8 cellular contexts compared by ENCODE assay signal in the genomic region with DNA sequence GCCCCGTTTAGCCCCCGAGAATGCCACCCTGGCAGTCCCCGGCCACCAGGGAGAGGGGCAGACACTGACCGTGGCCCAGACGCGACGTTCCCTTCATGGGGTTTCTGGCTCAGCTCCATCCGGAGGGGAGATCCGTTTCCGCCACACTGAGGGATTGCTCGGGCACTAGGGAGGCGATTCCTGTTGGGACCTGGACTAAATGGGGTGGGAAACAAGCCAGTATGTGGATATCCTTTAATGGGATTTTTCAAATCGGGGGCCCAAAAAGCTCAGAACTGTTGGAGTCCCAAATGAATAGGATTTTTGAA. TPM values are rescaled to one million over a fixed set of nuclear protein-coding genes. Genes with fewer than 3 reads are reported as not detected.
DNase-seq lines count a peak whose midpoint lies in the region; ATAC-seq, FAIRE-seq and TF ChIP-seq lines count a peak whose summit lies in the region.
"Not testable (repeated sequence)": the region's sequence is repeated elsewhere in the genome, so short reads cannot be mapped to it uniquely, and the experiment has no call there.

No MANE protein-coding gene starts in this region.

- POLR2A ChIA-PET in activated CD4-positive, alpha-beta T cell treated with anti-CD3 and anti-CD28 coated beads for 36 hours (lab: Charles Lee); K562 (lab: Yijun Ruan, JAX): not testable (repeated sequence)

- peak overlapping the region; percentile 24; the same call in 1 of the 2 replicates for H3K9ac ChIP-seq in ES-I3 (ENCODE audit: low read depth, low read length)
- H3K9ac ChIP-seq in HUES64 (ENCODE audit: low read depth, low read length); K562 (ENCODE audit: insufficient read depth in 1 of 2, low read depth in 2 of 2, low read length in 2 of 2); parathyroid adenoma: not testable (repeated sequence)

- H3K36me3 Mint-ChIP-seq in activated CD4-positive, alpha-beta T cell treated with anti-CD3 and anti-CD28 coated beads for 36 hours (ENCODE audit: low read depth), result not testable (repeated sequence)

- TF ChIP-seq POLR2A in K562 (conservative IDR thresholded peaks at IDR 0.05); right lobe of liver (IDR thresholded peaks at IDR 0.05); upper lobe of left lung (IDR thresholded peaks at IDR 0.05): not testable (repeated sequence)

- FAIRE-seq in K562 (lab: Jason Lieb, UNC), result not testable (repeated sequence)

- not testable (repeated sequence) for H3K9me3 ChIP-seq in ES-I3 (ENCODE audit: control insufficient read depth, insufficient read depth, low read length); HUES64 (ENCODE audit: insufficient read depth, low read depth, low read length); K562 (replicated peaks; ENCODE audit: control insufficient read depth, insufficient read depth, low read depth, low read length); right lobe of liver; parathyroid adenoma (ENCODE audit: control insufficient read depth, low read length); upper lobe of left lung

- H2AFZ ChIP-seq in K562 (ENCODE audit: low read depth, low read length), result not testable (repeated sequence)
- H2AFZ ChIP-seq in parathyroid adenoma, result peak overlapping the region; percentile 53

- not testable (repeated sequence) for H3K79me2 ChIP-seq in K562 (ENCODE audit: control insufficient read depth, insufficient read depth, low read length); parathyroid adenoma

- H3K36me3 ChIP-seq in ES-I3 (ENCODE audit: insufficient read depth, low read length); HUES64 (ENCODE audit: insufficient read depth, low read length); K562 (ENCODE audit: control insufficient read depth, insufficient read depth, low read length); right lobe of liver; parathyroid adenoma (ENCODE audit: control insufficient read depth, insufficient read depth, low read length); upper lobe of left lung: not testable (repeated sequence)

- not testable (repeated sequence) for ATAC-seq in activated CD4-positive, alpha-beta T cell treated with anti-CD3 and anti-CD28 coated beads for 36 hours; upper lobe of left lung (ENCODE audit: low FRiP score in 2 of 2)
- ATAC-seq in K562, result peak; percentile 73
- ATAC-seq in right lobe of liver, result peak in 2 of 4 donors; percentile 20 to 51

- not testable (repeated sequence) for H4K20me1 ChIP-seq in K562 (replicated peaks; ENCODE audit: control insufficient read depth, insufficient read depth, low read length)

- BruUV-seq in K562 (replicated peaks; lab: Mats Ljungman, UMichigan), result not testable (repeated sequence)

- peak overlapping the region; percentile 68 for H3K4me3 Mint-ChIP-seq in activated CD4-positive, alpha-beta T cell treated with anti-CD3 and anti-CD28 coated beads for 36 hours

- 7% methylated on average over 11 of the region's 13 CpGs for WGBS in HUES64
- 0% methylated on average over 2 of the region's 13 CpGs for WGBS in K562 (ENCODE audit: insufficient coverage, low coverage, missing lambda C conversion rate)
- WGBS in right lobe of liver (ENCODE audit: insufficient coverage, low coverage, low lambda C conversion rate, missing lambda C conversion rate), result no CpG with 5 or more reads among the region's 13 CpGs
- WGBS in upper lobe of left lung, 2 donors, result 9 to 38% methylated on average over 1 to 5 of the region's 13 CpGs

- not testable (repeated sequence) for TF ChIP-seq RAD21 in K562 (CRISPR knock-in tag; conservative IDR thresholded peaks at IDR 0.05 in 1 of 2, IDR thresholded peaks at IDR 0.05 in 1 of 2)

- not testable (repeated sequence) for TF ChIP-seq CTCF in K562 (IDR thresholded peaks at IDR 0.05 in 2 of 3, conservative IDR thresholded peaks at IDR 0.05 in 1 of 3; ENCODE audit: insufficient read depth in 2 of 3, low read depth in 1 of 3, low read length in 3 of 3); fibroblast of mammary gland (conservative IDR thresholded peaks at IDR 0.05; ENCODE audit: control insufficient read depth, insufficient read depth, low read depth, low read length); right lobe of liver (IDR thresholded peaks at IDR 0.05); parathyroid adenoma (IDR thresholded peaks at IDR 0.05); upper lobe of left lung (IDR thresholded peaks at IDR 0.05)

- TF ChIP-seq EP300 in K562 (IDR thresholded peaks at IDR 0.05; ENCODE audit: low read length); upper lobe of left lung (IDR thresholded peaks at IDR 0.05): not testable (repeated sequence)

- intact Hi-C loops in activated CD4-positive, alpha-beta T cell treated with anti-CD3 and anti-CD28 coated beads for 36 hours (cut with DNase I, micrococcal nuclease); K562 (cut with micrococcal nuclease); right lobe of liver (cut with DNase I): not testable (repeated sequence)

- 0 out of 2 replicates have a peak overlapping the region, but pooled peaks have one; percentile 37 for H3K4me2 ChIP-seq in K562 (ENCODE audit: insufficient read depth, low read length)
- not testable (repeated sequence) for H3K4me2 ChIP-seq in parathyroid adenoma (ENCODE audit: low read length)

- CTCF ChIA-PET in activated CD4-positive, alpha-beta T cell treated with anti-CD3 and anti-CD28 coated beads for 36 hours (lab: Charles Lee); K562 (lab: Yijun Ruan, JAX; ENCODE audit: low intra/inter-chr PET ratio): not testable (repeated sequence)

- H3K9me1 ChIP-seq in K562 (ENCODE audit: control insufficient read depth, insufficient read depth, low read length), result not testable (repeated sequence)

- H3K27ac ChIP-seq in HUES64 (ENCODE audit: low read depth, low read length); K562 (ENCODE audit: extremely low read depth, low read depth, low read length); parathyroid adenoma: not testable (repeated sequence)
- H3K27ac ChIP-seq in right lobe of liver (peak overlapping the region in 2 of 3 donors; percentile 69 to 72), upper lobe of left lung (peak overlapping the region; percentile 83 to 91 (median 86))

- H3K27ac Mint-ChIP-seq in activated CD4-positive, alpha-beta T cell treated with anti-CD3 and anti-CD28 coated beads for 36 hours, result not testable (repeated sequence)

- H3K4me3 ChIP-seq in HUES64 (ENCODE audit: low read length) (peak overlapping the region; percentile 86), K562 (peak overlapping the region; percentile 27; the same call in 1 of the 2 replicates), fibroblast of mammary gland (ENCODE audit: control insufficient read depth, low read depth, low read length) (peak overlapping the region; percentile 44), right lobe of liver (peak overlapping the region; percentile 65 to 83 (median 80)), parathyroid adenoma (ENCODE audit: low read depth, low read length) (peak overlapping the region; percentile 40), upper lobe of left lung (peak overlapping the region; percentile 16 to 80 (median 66))

- H3K9me3 Mint-ChIP-seq in activated CD4-positive, alpha-beta T cell treated with anti-CD3 and anti-CD28 coated beads for 36 hours (ENCODE audit: low read depth), result not testable (repeated sequence)

- not testable (repeated sequence) for H3K4me1 ChIP-seq in ES-I3 (ENCODE audit: insufficient read depth, low read length); HUES64 (ENCODE audit: insufficient read depth, low read length); K562 (replicated peaks in 1 of 2; ENCODE audit: control insufficient read depth in 2 of 2, insufficient read depth in 2 of 2, low read length in 2 of 2); right lobe of liver; parathyroid adenoma; upper lobe of left lung

- DNase-seq in activated CD4-positive, alpha-beta T cell treated with anti-CD3 and anti-CD28 coated beads for 36 hours; K562 (ENCODE audit: extremely low read depth in 1 of 4, low spot score in 3 of 4); fibroblast of mammary gland (ENCODE audit: low read depth); right lobe of liver: not testable (repeated sequence)
- DNase-seq in upper lobe of left lung, result peak in 1 of 2 donors; percentile 46

- in situ Hi-C loops in K562 (cut with MboI), result not testable (repeated sequence)

- H3K27me3 ChIP-seq in HUES64 (ENCODE audit: insufficient read depth, low read length); K562 (ENCODE audit: control insufficient read depth in 2 of 2, insufficient read depth in 2 of 2, low read length in 2 of 2); right lobe of liver; parathyroid adenoma (ENCODE audit: control insufficient read depth, insufficient read depth, low read length); upper lobe of left lung: not testable (repeated sequence)

- not testable (repeated sequence) for H3K4me1 Mint-ChIP-seq in activated CD4-positive, alpha-beta T cell treated with anti-CD3 and anti-CD28 coated beads for 36 hours

- not testable (repeated sequence) for H3K27me3 Mint-ChIP-seq in activated CD4-positive, alpha-beta T cell treated with anti-CD3 and anti-CD28 coated beads for 36 hours

RNA-seq across cellular contexts. Expression of a gene that starts 0.6 kb away (rescaled TPM):
- polyA plus RNA-seq in HUES64 (2013, experiment 1 of 2), result 20.2 TPM
- polyA plus RNA-seq in HUES64 (2013, experiment 2 of 2), result 21.5 TPM
- total RNA-seq in activated CD4-positive, alpha-beta T cell treated with anti-CD3 and anti-CD28 coated beads for 36 hours, result 10 to 100 TPM; 25.0 to 25.2 TPM
- 33.8 and 86.0 TPM in 2 replicates for total RNA-seq in K562 (2011; cell fraction: chromatin; rRNA removed; ENCODE audit: low replicate concordance)
- total RNA-seq in K562 (2011; cell fraction: nucleolus; rRNA removed), result 14.0 and 18.6 TPM in 2 replicates
- 23.9 and 31.2 TPM in 2 replicates for total RNA-seq in K562 (2011; cell fraction: nucleoplasm; rRNA removed)
- total RNA-seq in K562 (2014; rRNA removed), result 23.8 and 26.3 TPM in 2 replicates
- total RNA-seq in K562 (2014; rRNA removed; fragmentation: Illumina TruSeq; extraction: Trizol), result 32.2 and 39.0 TPM in 2 replicates
- 42.2 and 43.8 TPM in 2 replicates for total RNA-seq in K562 (2015; rRNA removed; fragmentation: Illumina TruSeq; extraction: Trizol)
- 24.8 and 28.8 TPM in 2 replicates for total RNA-seq in K562 (2021)
- 20.8 and 28.7 TPM in 2 replicates for polyA plus RNA-seq in K562 (2011; rRNA removed)
- 7.6 and 8.2 TPM in 2 replicates for polyA plus RNA-seq in K562 (2011; cell fraction: cytosol; rRNA removed)
- 36.1 and 39.9 TPM in 2 replicates for polyA plus RNA-seq in K562 (2011; cell fraction: nucleus; rRNA removed)
- 19.7 and 22.8 TPM in 2 replicates for polyA plus RNA-seq in K562 (2012)
- 29.6 and 33.8 TPM in 2 replicates for polyA plus RNA-seq in K562 (2014; fragmentation: Illumina TruSeq; extraction: Trizol)
- 1 to 10 TPM; 4.7 to 5.6 TPM for polyA plus RNA-seq in K562 (2014; fragmentation: Nextera tagmentation; extraction: Ambion mirVana)
- 19.1 and 19.3 TPM in 2 replicates for polyA plus RNA-seq in K562 (2014; rRNA removed)
- polyA minus RNA-seq in K562 (2011; rRNA and poly(A)+ RNA removed), result 53.6 and 73.9 TPM in 2 replicates
- polyA minus RNA-seq in K562 (2011; cell fraction: cytosol; rRNA and poly(A)+ RNA removed), result 15.3 and 16.4 TPM in 2 replicates
- polyA minus RNA-seq in K562 (2011; cell fraction: nucleus; rRNA and poly(A)+ RNA removed), result 13.2 and 25.4 TPM in 2 replicates
- 10 to 100 TPM in 5 of 6 experiments, 1 to 10 TPM in 1; 9.5 to 26.1 (median 19.7) TPM for total RNA-seq in right lobe of liver
- 10 to 100 TPM; 43.1 to 79.6 (median 55.6) TPM for total RNA-seq in upper lobe of left lung

Comparison
In these comparisons a context has a peak if more than half of its experiments do, and no peak if none do; other contexts are left out.
1. H3K4me3 ChIP-seq: peak in every context shown above with its lines; median percentile 86 in HUES64; 80 in right lobe of liver; 66 in upper lobe of left lung; 44 in fibroblast of mammary gland; 40 in parathyroid adenoma; 27 in K562.